Comparison of ENCODE assay signal across 8 cellular contexts in the genomic region with DNA sequence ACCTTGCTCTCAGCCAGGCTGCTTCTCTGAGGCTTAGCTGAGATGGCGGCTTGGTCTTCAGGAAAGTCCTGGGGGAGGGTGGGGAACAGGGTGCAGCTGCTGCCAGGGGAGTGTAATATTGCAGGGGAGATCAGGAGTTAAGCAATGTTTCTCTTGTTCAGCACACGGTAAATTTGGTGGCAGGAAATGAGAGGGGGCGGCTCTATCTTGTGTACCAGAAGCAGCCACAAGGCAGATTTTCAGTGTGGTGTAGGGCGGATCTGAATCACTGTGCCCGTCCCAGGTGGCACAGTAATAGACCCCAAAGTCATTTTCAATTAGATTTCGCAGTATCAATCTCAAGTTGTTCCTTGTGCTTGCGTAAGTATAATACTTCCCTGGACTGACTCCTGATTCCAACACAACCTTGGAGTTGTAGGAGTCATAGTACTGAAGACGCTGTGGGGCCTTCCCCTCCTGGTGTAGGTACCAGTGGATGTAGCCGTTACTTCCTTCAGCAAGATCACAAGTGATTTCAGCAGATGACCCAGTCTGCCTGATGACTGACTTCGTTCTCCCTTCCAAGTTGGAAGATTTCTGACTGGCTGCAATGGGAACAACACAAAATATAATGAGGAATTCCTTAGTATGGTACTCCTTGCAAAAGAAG.
A peak's percentile ranks its signal among the peaks of the same experiment; 100 is the strongest.
DNase-seq lines count a peak whose midpoint lies in the region; ATAC-seq and TF ChIP-seq lines count a peak whose summit lies in the region.
"Not testable (repeated sequence)": the region's sequence is repeated elsewhere in the genome, so short reads cannot be mapped to it uniquely, and the experiment has no call there.

No MANE protein-coding gene starts in this region.

- peak overlapping the region; percentile 14; the same call in 1 of the 2 replicates for H3K4me3 ChIP-seq in GM06990 (replicated peaks; ENCODE audit: low read depth, low read length)
- H3K4me3 ChIP-seq in effector memory CD4-positive, alpha-beta T cell (ENCODE audit: insufficient read depth, low read depth, low read length, poor library complexity, severe bottlenecking): peak overlapping the region; percentile 25

- peak overlapping the region; percentile 95 for H3K27ac Mint-ChIP-seq in activated T-cell treated with anti-CD3 and anti-CD28 coated beads, Interleukin-2, amount 50 U/mL, for 24 hours
- H3K27ac Mint-ChIP-seq in stimulated activated effector memory CD8-positive, alpha-beta T cell treated with anti-CD3 and anti-CD28 coated beads, Interleukin-12 subunit alpha, Interleukin-12 subunit beta, amount 100 ng/mL, for 72 hours: peak overlapping the region; percentile 95

- not testable (repeated sequence) for H3K9me3 ChIP-seq in effector memory CD4-positive, alpha-beta T cell (ENCODE audit: control insufficient read depth, low read length)

- not testable (repeated sequence) for H3K9me3 Mint-ChIP-seq in activated T-cell treated with anti-CD3 and anti-CD28 coated beads, Interleukin-2, amount 50 U/mL, for 24 hours; stimulated activated effector memory CD8-positive, alpha-beta T cell treated with anti-CD3 and anti-CD28 coated beads, Interleukin-12 subunit alpha, Interleukin-12 subunit beta, amount 100 ng/mL, for 72 hours

- not testable (repeated sequence) for H3K27me3 Mint-ChIP-seq in activated T-cell treated with anti-CD3 and anti-CD28 coated beads, Interleukin-2, amount 50 U/mL, for 24 hours

- H3K4me1 Mint-ChIP-seq in activated T-cell treated with anti-CD3 and anti-CD28 coated beads, Interleukin-2, amount 50 U/mL, for 24 hours (ENCODE audit: low read depth): peaks cover 76% of the 10 kb centered on the region
- H3K4me1 Mint-ChIP-seq in stimulated activated effector memory CD8-positive, alpha-beta T cell treated with anti-CD3 and anti-CD28 coated beads, Interleukin-12 subunit alpha, Interleukin-12 subunit beta, amount 100 ng/mL, for 72 hours: peaks cover 69% of the 10 kb centered on the region

- ATAC-seq in GM19351 (IDR thresholded peaks at IDR 0.05; ENCODE audit: unreplicated experiment) (peak; percentile 42), HG02884 (IDR thresholded peaks at IDR 0.05; ENCODE audit: unreplicated experiment) (peak; percentile 42)
- ATAC-seq in stimulated activated effector memory CD8-positive, alpha-beta T cell treated with anti-CD3 and anti-CD28 coated beads, Interleukin-12 subunit alpha, Interleukin-12 subunit beta, amount 100 ng/mL, for 72 hours: peak; percentile 63

- not testable (repeated sequence) for H3K36me3 ChIP-seq in GM06990 (ENCODE audit: control insufficient read depth, insufficient read depth, low read length); effector memory CD4-positive, alpha-beta T cell (ENCODE audit: control insufficient read depth, insufficient read depth, low read length)

- H3K27me3 ChIP-seq in GM06990 (replicated peaks; ENCODE audit: control insufficient read depth, insufficient read depth, low read length); effector memory CD4-positive, alpha-beta T cell (replicated peaks; ENCODE audit: control insufficient read depth, insufficient read depth, low read length, poor library complexity, severe bottlenecking): not testable (repeated sequence)

- peaks cover 12% of the 10 kb centered on the region for H3K4me1 ChIP-seq in effector memory CD4-positive, alpha-beta T cell (ENCODE audit: control insufficient read depth, insufficient read depth, low read length, poor library complexity, severe bottlenecking)

- H3K36me3 Mint-ChIP-seq in activated T-cell treated with anti-CD3 and anti-CD28 coated beads, Interleukin-2, amount 50 U/mL, for 24 hours (ENCODE audit: low read depth): peaks cover 42% of the 10 kb centered on the region
- peaks cover 62% of the 10 kb centered on the region for H3K36me3 Mint-ChIP-seq in stimulated activated effector memory CD8-positive, alpha-beta T cell treated with anti-CD3 and anti-CD28 coated beads, Interleukin-12 subunit alpha, Interleukin-12 subunit beta, amount 100 ng/mL, for 72 hours

- in situ Hi-C loops in KBM-7 (cut with MboI; ENCODE audit: low pct_unique_long_range_greater_than_20kb, low sequenced_read_pairs): not testable (repeated sequence)

- TF ChIP-seq CTCF in GM06990 (IDR thresholded peaks at IDR 0.05; ENCODE audit: insufficient read depth, low read length, poor library complexity, severe bottlenecking): not testable (repeated sequence)

- peak overlapping the region; percentile 73 for H3K27ac ChIP-seq in effector memory CD4-positive, alpha-beta T cell (ENCODE audit: insufficient read depth, low read length, poor library complexity, severe bottlenecking)

- peak overlapping the region; percentile 75 for H3K4me3 Mint-ChIP-seq in activated T-cell treated with anti-CD3 and anti-CD28 coated beads, Interleukin-2, amount 50 U/mL, for 24 hours
- H3K4me3 Mint-ChIP-seq in stimulated activated effector memory CD8-positive, alpha-beta T cell treated with anti-CD3 and anti-CD28 coated beads, Interleukin-12 subunit alpha, Interleukin-12 subunit beta, amount 100 ng/mL, for 72 hours: peak overlapping the region; percentile 90

- DNase-seq in GM06990 (ENCODE audit: extremely low read depth, insufficient read length); effector memory CD4-positive, alpha-beta T cell: not testable (repeated sequence)
- DNase-seq in KBM-7 (peak; percentile 81), T-helper 2 cell (peak in 4 of 5 experiments; percentile 32 to 88 (median 38))
- DNase-seq in activated T-cell treated with anti-CD3 and anti-CD28 coated beads, Interleukin-2, amount 50 U/mL, for 24 hours: peak; percentile 59
- DNase-seq in stimulated activated effector memory CD8-positive, alpha-beta T cell treated with anti-CD3 and anti-CD28 coated beads, Interleukin-12 subunit alpha, Interleukin-12 subunit beta, amount 100 ng/mL, for 72 hours (ENCODE audit: low spot score in 2 of 2): peak in 1 of 2 donors; percentile 77
